In genomic region chr6:114342826-114343781, GRCh38 we compare ENCODE assay signal across 8 cellular contexts. TPM values are rescaled to one million over a fixed set of nuclear protein-coding genes. Genes with fewer than 3 reads are reported as not detected.
DNase-seq lines count a peak whose midpoint lies in the region; ATAC-seq, FAIRE-seq and TF ChIP-seq lines count a peak whose summit lies in the region.

HS3ST5 (minus strand) TSS chr6:114343023; CDS start chr6:114062845, 280,178 bp downstream.

- no TSS peak for BruUV-seq in endothelial cell of umbilical vein (replicated peaks; lab: Mats Ljungman, UMichigan)

- dilution Hi-C loops in endothelial cell of umbilical vein (cut with MboI; ENCODE audit: extremely low pct_ligation_motif_present, low sequenced_read_pairs), result no loop called here

- H2BK5ac ChIP-seq in mesendoderm (ENCODE audit: low read length), result peak within 1 kb of the TSS; percentile 37

- no peak within 1 kb of the TSS for H3K27ac ChIP-seq in endothelial cell of umbilical vein (ENCODE audit: insufficient read depth, low read depth, low read length)
- peak within 1 kb of the TSS; percentile 66 for H3K27ac ChIP-seq in mesendoderm (ENCODE audit: low read depth, low read length)
- no peak within 1 kb of the TSS for H3K27ac ChIP-seq in transverse colon

- DNase-seq in DMS153 treated with DMSO at 0.1 percent for 48 hours (lab: John Stamatoyannopoulos, UW; ENCODE audit: unreplicated experiment) (peak; percentile 56), SHP77 (lab: John Stamatoyannopoulos, UW) (peak; percentile 76 to 78), endothelial cell of umbilical vein (ENCODE audit: low read depth, low spot score) (no peak), mesendoderm (peak; percentile 92), transverse colon (peak; percentile 26), NCI-H345 treated with DMSO at 0.1 percent for 48 hours (lab: John Stamatoyannopoulos, UW; ENCODE audit: unreplicated experiment) (no peak)
- DNase-seq in stimulated activated CD4-positive, alpha-beta T cell treated with anti-CD3 and anti-CD28 coated beads, Interleukin-4, amount 100 ng/mL, for 24 hours, result no peak

- H2AFZ ChIP-seq in endothelial cell of umbilical vein (ENCODE audit: low read depth, low read length), result peak within 1 kb of the TSS; percentile 13

- H3K4me1 ChIP-seq in endothelial cell of umbilical vein (ENCODE audit: control insufficient read depth, extremely low read depth, insufficient read depth, low read length) (no peaks in the 10 kb centered on the region), mesendoderm (ENCODE audit: control insufficient read depth, low read depth, low read length) (peaks cover 2% of the 10 kb centered on the region), transverse colon (peaks cover 0 to 27% (median 14%) of the 10 kb centered on the region in 4 donors)

- no peaks in the 10 kb centered on the region for H3K9me3 ChIP-seq in endothelial cell of umbilical vein (replicated peaks; ENCODE audit: control insufficient read depth, insufficient read depth, low read length)
- H3K9me3 ChIP-seq in transverse colon, result no peaks in the 10 kb centered on the region

- ATAC-seq in HG03103 (IDR thresholded peaks at IDR 0.05; ENCODE audit: low read depth, unreplicated experiment), result peak; percentile 52

- peak within 1 kb of the TSS; percentile 21 for H3K4ac ChIP-seq in mesendoderm (ENCODE audit: low read depth, low read length)

- H4K20me1 ChIP-seq in endothelial cell of umbilical vein (replicated peaks; ENCODE audit: control insufficient read depth, extremely low read depth, insufficient read depth, low read length), result no peaks in the 10 kb centered on the region

- H3K9me1 ChIP-seq in endothelial cell of umbilical vein (replicated peaks; ENCODE audit: control insufficient read depth, extremely low read depth, insufficient read depth, low read length), result no peaks in the 10 kb centered on the region

- TF ChIP-seq CTCF in endothelial cell of umbilical vein (IDR thresholded peaks at IDR 0.05; ENCODE audit: extremely low read depth in 1 of 2, insufficient read depth in 1 of 2, low read depth in 1 of 2, low read length in 2 of 2), result no peak
- peak; percentile 19 to 29 (median 21) for TF ChIP-seq CTCF in transverse colon (IDR thresholded peaks at IDR 0.05)

- H2BK120ac ChIP-seq in mesendoderm (ENCODE audit: low read depth, low read length), result no peak within 1 kb of the TSS

- H3K9ac ChIP-seq in endothelial cell of umbilical vein (replicated peaks; ENCODE audit: extremely low read depth, insufficient read depth, low read length) (no peak within 1 kb of the TSS), mesendoderm (ENCODE audit: low read length) (peak within 1 kb of the TSS; percentile 85)

- H3K4me3 ChIP-seq in endothelial cell of umbilical vein (replicated peaks in 1 of 3; ENCODE audit: insufficient read depth in 1 of 3, low read depth in 1 of 3, low read length in 3 of 3) (peak within 1 kb of the TSS in 2 of 3 experiments; percentile 17 to 31), mesendoderm (ENCODE audit: low read length) (peak within 1 kb of the TSS; percentile 80), transverse colon (peak within 1 kb of the TSS; percentile 19 to 61 (median 42))

- H3K18ac ChIP-seq in mesendoderm (ENCODE audit: low read length), result peak within 1 kb of the TSS; percentile 62

- no peak within 1 kb of the TSS for H3K23ac ChIP-seq in mesendoderm (ENCODE audit: low read length)

- CTCF ChIA-PET in endothelial cell of umbilical vein (lab: Charles Lee), result no interaction called here

- no peak for TF ChIP-seq POLR2A in endothelial cell of umbilical vein (IDR thresholded peaks at IDR 0.05; ENCODE audit: low read depth, low read length)
- no peak for TF ChIP-seq POLR2A in transverse colon (IDR thresholded peaks at IDR 0.05)

- no peak for FAIRE-seq in endothelial cell of umbilical vein (lab: Jason Lieb, UNC)

- POLR2A ChIA-PET in endothelial cell of umbilical vein (lab: Charles Lee), result no interaction called here

- no peaks in the 10 kb centered on the region for H3K79me1 ChIP-seq in mesendoderm (ENCODE audit: low read length)

- H3K56ac ChIP-seq in mesendoderm (ENCODE audit: low read length), result peak within 1 kb of the TSS; percentile 90

- no peak within 1 kb of the TSS for H2BK15ac ChIP-seq in mesendoderm (replicated peaks; ENCODE audit: low read depth)

- no peak for TF ChIP-seq EP300 in transverse colon (IDR thresholded peaks at IDR 0.05; ENCODE audit: low read depth)

- H3K79me2 ChIP-seq in endothelial cell of umbilical vein (ENCODE audit: control insufficient read depth, insufficient read depth, low read length) (no peaks in the 10 kb centered on the region), mesendoderm (ENCODE audit: control insufficient read depth, insufficient read depth, low read length) (peaks cover 7% of the 10 kb centered on the region)

- H4K8ac ChIP-seq in mesendoderm (ENCODE audit: low read depth, low read length), result no peak within 1 kb of the TSS

- H3K27me3 ChIP-seq in endothelial cell of umbilical vein (ENCODE audit: control insufficient read depth in 2 of 2, insufficient read depth in 2 of 2, low read length in 2 of 2) (peaks cover 33 to 47% of the 10 kb centered on the region in 2 experiments), mesendoderm (ENCODE audit: insufficient read depth, low read length, poor library complexity) (no peaks in the 10 kb centered on the region), transverse colon (peaks cover 52% of the 10 kb centered on the region)

- intact Hi-C loops in endothelial cell of umbilical vein (cut with micrococcal nuclease) (no loop called here), transverse colon (cut with DNase I; ENCODE audit: low total_unique reads) (no loop called here)

- H3K36me3 ChIP-seq in endothelial cell of umbilical vein (ENCODE audit: control insufficient read depth in 2 of 2, extremely low read depth in 1 of 2, insufficient read depth in 2 of 2, low read length in 2 of 2) (no peaks in the 10 kb centered on the region), mesendoderm (ENCODE audit: control insufficient read depth, insufficient read depth, low read length) (no peaks in the 10 kb centered on the region), transverse colon (no peaks in the 10 kb centered on the region)

- WGBS in mesendoderm (ENCODE audit: extremely low coverage, insufficient coverage, low lambda C conversion rate), result no CpG with 5 or more reads among the region's 73 CpGs
- WGBS in transverse colon (ENCODE audit: low coverage in 1 of 2), 2 donors, result 3 to 20% methylated on average over 2 to 62 of the region's 73 CpGs

- H3K4me2 ChIP-seq in endothelial cell of umbilical vein (ENCODE audit: insufficient read depth, low read length) (peak within 1 kb of the TSS; percentile 72), mesendoderm (ENCODE audit: low read length) (peak within 1 kb of the TSS; percentile 95)

- no peak within 1 kb of the TSS for H4K5ac ChIP-seq in mesendoderm (ENCODE audit: low read length)

- H2AK5ac ChIP-seq in mesendoderm (ENCODE audit: low read length), result no peak within 1 kb of the TSS

- in situ Hi-C loops in transverse colon (cut with MboI; ENCODE audit: low pct_ligation_motif_present in 1 of 4, low pct_unique_long_range_greater_than_20kb in 1 of 4, low sequenced_read_pairs in 3 of 4), result no loop called here

TF ChIP-seq in endothelial cell of umbilical vein, 7 proteins besides CTCF, POLR2A, EP300 and RAD21:
- TF ChIP-seq EZH2 (IDR thresholded peaks at IDR 0.05; ENCODE audit: borderline replicate concordance, low read depth, low read length, severe bottlenecking) (peak; percentile 45), MAX (IDR thresholded peaks at IDR 0.05; ENCODE audit: insufficient read depth, insufficient read length) (no peak)

RNA-seq across cellular contexts. Expression of gene HS3ST5, which starts in this region (rescaled TPM):
- total RNA-seq in endothelial cell of umbilical vein (not detected in 2 replicates), transverse colon (under 1 TPM in 2 of 4 donors, not detected in 2; 0.27 to 0.32 TPM)
- polyA plus RNA-seq in endothelial cell of umbilical vein, result not detected in 2 replicates
- not detected in 2 replicates for polyA plus RNA-seq in endothelial cell of umbilical vein (2011; cell fraction: cytosol; rRNA removed)
- polyA plus RNA-seq in endothelial cell of umbilical vein (2011; cell fraction: nucleus; rRNA removed), result not detected in 2 replicates
- polyA plus RNA-seq in endothelial cell of umbilical vein (2012), result not detected in 2 replicates
- not detected in 2 replicates for polyA minus RNA-seq in endothelial cell of umbilical vein
- polyA minus RNA-seq in endothelial cell of umbilical vein (2011; cell fraction: cytosol; rRNA and poly(A)+ RNA removed), result not detected
- not detected in 2 replicates for polyA minus RNA-seq in endothelial cell of umbilical vein (2011; cell fraction: nucleus; rRNA and poly(A)+ RNA removed)
- 2.4 TPM for polyA plus RNA-seq in mesendoderm (2013, experiment 1 of 2)
- 2.3 TPM for polyA plus RNA-seq in mesendoderm (2013, experiment 2 of 2)

Comparison
In these comparisons a context has a peak if more than half of its experiments do, and no peak if none do; other contexts are left out.
1. Peak in DNase-seq and H3K4me3 ChIP-seq in transverse colon; RNA of the gene not detected or under 1 TPM.
2. DNase-seq: peak in DMS153 treated with DMSO at 0.1 percent for 48 hours (single experiment), SHP77 (2 of 2) and mesendoderm (single experiment); none in endothelial cell of umbilical vein (single experiment), stimulated activated CD4-positive, alpha-beta T cell treated with anti-CD3 and anti-CD28 coated beads, Interleukin-4, amount 100 ng/mL, for 24 hours (single experiment) and NCI-H345 treated with DMSO at 0.1 percent for 48 hours (single experiment).
3. H3K4me3 ChIP-seq: peak in every context shown above with its lines; median percentile 80 in mesendoderm; 42 in transverse colon; 24 in endothelial cell of umbilical vein.
4. CTCF ChIP-seq: peak in transverse colon (5 of 5); none in endothelial cell of umbilical vein (0 of 2).